12 cellular contexts compared by ENCODE assay signal in the genomic region with DNA sequence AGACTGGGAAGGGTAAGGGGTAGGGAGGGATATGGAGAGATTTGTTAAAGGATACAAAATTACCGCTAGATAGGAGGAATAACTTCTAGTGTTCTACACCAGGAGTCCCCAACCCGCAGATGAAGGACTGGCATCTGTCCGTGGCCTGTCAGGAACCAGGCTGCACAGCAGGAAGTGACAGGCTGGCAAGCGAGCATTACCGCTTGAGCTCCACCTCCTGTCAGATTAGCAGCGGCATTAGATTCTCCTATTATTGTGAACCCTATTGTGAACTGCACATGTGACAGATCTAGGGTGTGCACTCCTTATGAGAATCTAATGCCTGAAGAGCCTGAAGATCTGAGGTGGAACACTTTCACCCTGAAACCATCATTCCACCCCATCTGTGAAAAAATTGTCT. TPM values are rescaled to one million over a fixed set of nuclear protein-coding genes. Genes with fewer than 3 reads are reported as not detected.
DNase-seq lines count a peak whose midpoint lies in the region; ATAC-seq, FAIRE-seq and TF ChIP-seq lines count a peak whose summit lies in the region.
"Had no signal": no experiment of that assay in that cellular context is flagged by ENCODE, and none has a peak within 500 bp of the region (broad histone marks: within the 10 kb centered on the region; RNA-seq: fewer than 3 reads in every experiment).

No MANE protein-coding gene starts in this region.

- no peaks in the 10 kb centered on the region for H3K36me3 ChIP-seq in naive thymus-derived CD4-positive, alpha-beta T cell (ENCODE audit: control insufficient read depth in 2 of 3, insufficient read depth in 3 of 3, low read length in 3 of 3)
- H3K36me3 ChIP-seq: SJSA1 had no signal

- peaks cover 0 to 3% of the 10 kb centered on the region in 2 donors for H3K4me1 ChIP-seq in naive thymus-derived CD4-positive, alpha-beta T cell (ENCODE audit: control insufficient read depth in 2 of 2, insufficient read depth in 2 of 2, low read length in 2 of 2)
- H3K4me1 ChIP-seq: SJSA1 had no signal

- peaks cover 0 to 24% (median under 1%) of the 10 kb centered on the region in 5 donors for H3K27me3 Mint-ChIP-seq in naive thymus-derived CD4-positive, alpha-beta T cell
- H3K27me3 Mint-ChIP-seq in endothelial cell (ENCODE audit: unreplicated experiment), result no peaks in the 10 kb centered on the region

- H3K36me3 Mint-ChIP-seq in naive thymus-derived CD4-positive, alpha-beta T cell, result no peaks in the 10 kb centered on the region
- no peaks in the 10 kb centered on the region for H3K36me3 Mint-ChIP-seq in endothelial cell (ENCODE audit: low read depth, unreplicated experiment)

- H3K9me3 ChIP-seq in naive thymus-derived CD4-positive, alpha-beta T cell (ENCODE audit: control insufficient read depth in 2 of 3, low read length in 3 of 3), result no peaks in the 10 kb centered on the region
- H3K9me3 ChIP-seq: SJSA1 had no signal

- POLR2A ChIA-PET in naive thymus-derived CD4-positive, alpha-beta T cell (lab: Charles Lee), result interaction anchor here (0.5 kb wide), 1 partner anchor 818 kb away, joined by 3 read pairs; no protein-coding TSS in a partner anchor

- H3K9me3 Mint-ChIP-seq in naive thymus-derived CD4-positive, alpha-beta T cell, result peaks cover 0 to 3% (median 0%) of the 10 kb centered on the region in 11 donors
- H3K9me3 Mint-ChIP-seq in endothelial cell (ENCODE audit: unreplicated experiment), result no peaks in the 10 kb centered on the region
- H3K9me3 Mint-ChIP-seq: dendritic cell treated with granulocyte-macrophage colony-stimulating factor and Interleukin-4, amounts not matched to agents 40 ng/mL and 50 ng/mL, for 4 days; nephron progenitor cell had no signal

- no peak for TF ChIP-seq POLR2A in GM12891 (IDR thresholded peaks at IDR 0.05; ENCODE audit: low read depth, low read length)

- H3K27ac ChIP-seq in naive thymus-derived CD4-positive, alpha-beta T cell (ENCODE audit: low read depth, low read length), result no peak overlapping the region
- H3K27ac ChIP-seq: KMS-11, SJSA1 had no signal

- no peak for TF ChIP-seq CTCF in endothelial cell (IDR thresholded peaks at IDR 0.05; ENCODE audit: unreplicated experiment)

- DNase-seq in NCI-H748 (lab: John Stamatoyannopoulos, UW; ENCODE audit: unreplicated experiment), result peak; percentile 40
- DNase-seq in NCI-H748 treated with DMSO at 0.1 percent for 48 hours (lab: John Stamatoyannopoulos, UW), result no peak
- peak; percentile 16 for DNase-seq in NCI-H524 treated with DMSO at 0.1 percent for 48 hours (lab: John Stamatoyannopoulos, UW)
- peak; percentile 23 for DNase-seq in activated T-cell treated with anti-CD3 and anti-CD28 coated beads, Interleukin-2, amount 50 U/mL, for 1 hour
- peak in 4 of 9 donors; percentile 7 to 10 (median 10) for DNase-seq in naive thymus-derived CD4-positive, alpha-beta T cell
- DNase-seq in endothelial cell (ENCODE audit: low spot score), result no peak
- DNase-seq in GM12891 (ENCODE audit: insufficient read length, low spot score), result no peak
- DNase-seq: nephron progenitor cell had no signal

- peak; percentile 45 for ATAC-seq in naive thymus-derived CD4-positive, alpha-beta T cell
- ATAC-seq in HG02885 (IDR thresholded peaks at IDR 0.05; ENCODE audit: poor library complexity, unreplicated experiment), result no peak

- H3K27me3 ChIP-seq in naive thymus-derived CD4-positive, alpha-beta T cell (ENCODE audit: control insufficient read depth in 2 of 2, insufficient read depth in 2 of 2, low read length in 2 of 2), result no peaks in the 10 kb centered on the region

- H3K4me1 Mint-ChIP-seq in naive thymus-derived CD4-positive, alpha-beta T cell, result peaks cover 0 to 16% (median 9%) of the 10 kb centered on the region in 7 donors
- H3K4me1 Mint-ChIP-seq in endothelial cell (ENCODE audit: unreplicated experiment), result no peaks in the 10 kb centered on the region
- H3K4me1 Mint-ChIP-seq: nephron progenitor cell had no signal

- FAIRE-seq in GM12891 (lab: Jason Lieb, UNC), result no peak

- CTCF ChIA-PET in naive thymus-derived CD4-positive, alpha-beta T cell (lab: Charles Lee), result interaction anchor here (0.7 kb wide), 1 partner anchor 9 kb away, joined by 4 read pairs; no protein-coding TSS in a partner anchor

- H3K4me3 Mint-ChIP-seq in naive thymus-derived CD4-positive, alpha-beta T cell, result peak overlapping the region in 5 of 10 donors; percentile 18 to 64 (median 56)
- H3K4me3 Mint-ChIP-seq in endothelial cell (ENCODE audit: unreplicated experiment), result no peak overlapping the region
- H3K4me3 Mint-ChIP-seq: dendritic cell treated with granulocyte-macrophage colony-stimulating factor and Interleukin-4, amounts not matched to agents 40 ng/mL and 50 ng/mL, for 4 days; nephron progenitor cell had no signal

- no peak overlapping the region for H3K4me3 ChIP-seq in naive thymus-derived CD4-positive, alpha-beta T cell (ENCODE audit: low read length)
- H3K4me3 ChIP-seq: SJSA1 had no signal

- intact Hi-C loops in naive thymus-derived CD4-positive, alpha-beta T cell (cut with micrococcal nuclease), result no loop called here

- peak overlapping the region in 4 of 9 donors; percentile 4 to 38 (median 16) for H3K27ac Mint-ChIP-seq in naive thymus-derived CD4-positive, alpha-beta T cell
- H3K27ac Mint-ChIP-seq in endothelial cell (ENCODE audit: unreplicated experiment), result no peak overlapping the region
- H3K27ac Mint-ChIP-seq: dendritic cell treated with granulocyte-macrophage colony-stimulating factor and Interleukin-4, amounts not matched to agents 40 ng/mL and 50 ng/mL, for 4 days; nephron progenitor cell had no signal

TF ChIP-seq in GM12891, 5 proteins besides CTCF, POLR2A, EP300 and RAD21:
- TF ChIP-seq TAF1 (IDR thresholded peaks at IDR 0.05; ENCODE audit: low read depth, low read length) (no peak), SPI1 (IDR thresholded peaks at IDR 0.05; ENCODE audit: low read depth, low read length) (no peak)

RNA-seq across cellular contexts. Expression of a gene that starts 27.9 kb away (rescaled TPM):
- 10 to 100 TPM in 2 of 5 experiments, 1 to 10 TPM in 3; 3.7 to 13.1 (median 8.1) TPM for total RNA-seq in naive thymus-derived CD4-positive, alpha-beta T cell
- 1 to 10 TPM; 7.9 to 8.1 TPM for polyA plus RNA-seq in naive thymus-derived CD4-positive, alpha-beta T cell
- total RNA-seq in endothelial cell (ENCODE audit: unreplicated experiment), result 20.4 TPM
- 3.9 TPM for polyA plus RNA-seq in GM12891 (2012; ENCODE audit: low read depth, missing spikeins)

RNA-seq across cellular contexts. Expression of a gene that starts 53.7 kb away (rescaled TPM):
- under 1 TPM in 1 of 5 experiments, not detected in 4; 0.99 TPM for total RNA-seq in naive thymus-derived CD4-positive, alpha-beta T cell
- not detected for polyA plus RNA-seq in naive thymus-derived CD4-positive, alpha-beta T cell
- total RNA-seq in endothelial cell (ENCODE audit: unreplicated experiment), result 3.0 TPM
- not detected for polyA plus RNA-seq in GM12891 (2012; ENCODE audit: low read depth, missing spikeins)

Comparison
In these comparisons a context has a peak if more than half of its experiments do, and no peak if none do; other contexts are left out.
1. DNase-seq: peak in NCI-H748 (single experiment), NCI-H524 treated with DMSO at 0.1 percent for 48 hours (single experiment) and activated T-cell treated with anti-CD3 and anti-CD28 coated beads, Interleukin-2, amount 50 U/mL, for 1 hour (single experiment); none in NCI-H748 treated with DMSO at 0.1 percent for 48 hours (single experiment), endothelial cell (single experiment) and GM12891 (single experiment).